1 cellular context compared by ENCODE assay signal in the genomic region with DNA sequence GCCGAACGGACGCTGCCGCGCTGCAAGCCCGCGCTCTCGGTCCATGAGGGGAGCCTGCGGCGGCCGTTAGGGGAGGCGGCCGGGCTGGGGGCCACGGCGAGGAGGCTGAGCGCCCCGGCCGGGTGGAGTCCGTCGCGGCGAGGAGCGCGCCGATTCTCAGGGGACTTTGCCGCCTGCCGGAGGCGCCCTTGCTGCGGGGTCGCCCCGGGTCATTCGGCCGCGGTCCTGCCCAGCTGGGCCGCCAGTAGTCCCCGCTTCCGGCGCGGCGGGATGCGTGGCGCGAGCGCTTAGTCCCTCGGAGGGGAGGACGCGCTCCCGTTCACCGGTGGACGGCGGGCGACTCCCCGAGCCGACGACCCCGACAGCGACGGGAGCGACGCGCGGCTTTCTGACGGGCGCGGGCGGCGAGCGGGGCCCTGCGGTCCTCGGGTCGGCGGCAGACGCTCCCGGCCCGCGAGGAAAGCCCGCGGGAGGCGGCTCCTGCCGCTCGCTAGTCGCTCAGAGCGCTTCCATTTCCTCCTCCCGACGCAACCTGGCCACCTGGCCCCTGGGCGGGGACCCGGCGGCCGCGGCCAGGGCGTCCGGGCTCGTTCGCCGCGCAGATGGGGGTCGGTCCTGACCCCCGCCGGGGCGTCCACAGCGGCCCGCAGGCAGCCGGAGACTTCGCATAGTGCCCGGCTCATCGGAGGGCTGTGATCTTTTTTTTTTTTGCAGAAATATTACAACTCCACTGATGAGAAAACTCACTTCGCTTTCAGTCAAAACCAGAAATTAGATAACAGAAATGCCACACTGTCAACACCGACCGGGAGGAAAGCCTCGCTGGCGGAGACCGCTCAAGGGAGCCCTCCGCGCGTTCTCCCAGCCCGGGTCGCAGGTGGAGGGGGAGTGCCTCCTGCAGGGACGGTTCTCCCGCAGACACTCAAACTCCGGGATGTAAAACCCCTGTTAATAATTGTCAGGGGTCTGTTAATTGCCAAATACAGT.
A peak's percentile ranks its signal among the peaks of the same experiment; 100 is the strongest.
TF ChIP-seq lines count a peak whose summit lies in the region.

No MANE protein-coding gene starts in this region.

TF ChIP-seq in HepG2, 621 proteins besides CTCF, POLR2A, EP300 and RAD21 (continued from another document and continues in another):
- TF ChIP-seq, protein P1, sequence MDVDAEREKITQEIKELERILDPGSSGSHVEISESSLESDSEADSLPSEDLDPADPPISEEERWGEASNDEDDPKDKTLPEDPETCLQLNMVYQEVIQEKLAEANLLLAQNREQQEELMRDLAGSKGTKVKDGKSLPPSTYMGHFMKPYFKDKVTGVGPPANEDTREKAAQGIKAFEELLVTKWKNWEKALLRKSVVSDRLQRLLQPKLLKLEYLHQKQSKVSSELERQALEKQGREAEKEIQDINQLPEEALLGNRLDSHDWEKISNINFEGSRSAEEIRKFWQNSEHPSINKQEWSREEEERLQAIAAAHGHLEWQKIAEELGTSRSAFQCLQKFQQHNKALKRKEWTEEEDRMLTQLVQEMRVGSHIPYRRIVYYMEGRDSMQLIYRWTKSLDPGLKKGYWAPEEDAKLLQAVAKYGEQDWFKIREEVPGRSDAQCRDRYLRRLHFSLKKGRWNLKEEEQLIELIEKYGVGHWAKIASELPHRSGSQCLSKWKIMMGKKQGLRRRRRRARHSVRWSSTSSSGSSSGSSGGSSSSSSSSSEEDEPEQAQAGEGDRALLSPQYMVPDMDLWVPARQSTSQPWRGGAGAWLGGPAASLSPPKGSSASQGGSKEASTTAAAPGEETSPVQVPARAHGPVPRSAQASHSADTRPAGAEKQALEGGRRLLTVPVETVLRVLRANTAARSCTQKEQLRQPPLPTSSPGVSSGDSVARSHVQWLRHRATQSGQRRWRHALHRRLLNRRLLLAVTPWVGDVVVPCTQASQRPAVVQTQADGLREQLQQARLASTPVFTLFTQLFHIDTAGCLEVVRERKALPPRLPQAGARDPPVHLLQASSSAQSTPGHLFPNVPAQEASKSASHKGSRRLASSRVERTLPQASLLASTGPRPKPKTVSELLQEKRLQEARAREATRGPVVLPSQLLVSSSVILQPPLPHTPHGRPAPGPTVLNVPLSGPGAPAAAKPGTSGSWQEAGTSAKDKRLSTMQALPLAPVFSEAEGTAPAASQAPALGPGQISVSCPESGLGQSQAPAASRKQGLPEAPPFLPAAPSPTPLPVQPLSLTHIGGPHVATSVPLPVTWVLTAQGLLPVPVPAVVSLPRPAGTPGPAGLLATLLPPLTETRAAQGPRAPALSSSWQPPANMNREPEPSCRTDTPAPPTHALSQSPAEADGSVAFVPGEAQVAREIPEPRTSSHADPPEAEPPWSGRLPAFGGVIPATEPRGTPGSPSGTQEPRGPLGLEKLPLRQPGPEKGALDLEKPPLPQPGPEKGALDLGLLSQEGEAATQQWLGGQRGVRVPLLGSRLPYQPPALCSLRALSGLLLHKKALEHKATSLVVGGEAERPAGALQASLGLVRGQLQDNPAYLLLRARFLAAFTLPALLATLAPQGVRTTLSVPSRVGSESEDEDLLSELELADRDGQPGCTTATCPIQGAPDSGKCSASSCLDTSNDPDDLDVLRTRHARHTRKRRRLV (CRISPR knock-in tag; IDR thresholded peaks at IDR 0.05), result no peak
- peak; percentile 56; the same call in 1 of the 2 replicates for TF ChIP-seq ARNT2 (CRISPR knock-in tag; IDR thresholded peaks at IDR 0.05; ENCODE audit: low read depth)
- 0 out of 2 replicates have a peak, but pooled peaks have one; percentile 29 for TF ChIP-seq ZBTB21 (CRISPR knock-in tag; IDR thresholded peaks at IDR 0.05)
- TF ChIP-seq, protein P2, sequence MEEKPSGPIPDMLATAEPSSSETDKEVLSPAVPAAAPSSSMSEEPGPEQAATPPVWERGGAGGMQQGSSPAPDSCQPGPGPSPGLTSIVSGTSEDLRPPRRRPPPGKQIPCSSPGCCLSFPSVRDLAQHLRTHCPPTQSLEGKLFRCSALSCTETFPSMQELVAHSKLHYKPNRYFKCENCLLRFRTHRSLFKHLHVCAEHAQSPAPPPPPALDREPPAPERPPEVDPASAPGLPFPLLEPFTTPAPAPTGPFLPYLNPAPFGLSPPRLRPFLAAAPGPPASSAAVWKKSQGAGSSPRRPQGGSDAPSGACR (CRISPR knock-in tag; IDR thresholded peaks at IDR 0.05), result 0 out of 2 replicates have a peak, but pooled peaks have one; percentile 25
- TF ChIP-seq NCOR1 (IDR thresholded peaks at IDR 0.05; ENCODE audit: borderline replicate concordance, low read length), result no peak
- peak; percentile 63 for TF ChIP-seq SAP130 (CRISPR knock-in tag; IDR thresholded peaks at IDR 0.05; ENCODE audit: low read depth)
- TF ChIP-seq, protein P3, sequence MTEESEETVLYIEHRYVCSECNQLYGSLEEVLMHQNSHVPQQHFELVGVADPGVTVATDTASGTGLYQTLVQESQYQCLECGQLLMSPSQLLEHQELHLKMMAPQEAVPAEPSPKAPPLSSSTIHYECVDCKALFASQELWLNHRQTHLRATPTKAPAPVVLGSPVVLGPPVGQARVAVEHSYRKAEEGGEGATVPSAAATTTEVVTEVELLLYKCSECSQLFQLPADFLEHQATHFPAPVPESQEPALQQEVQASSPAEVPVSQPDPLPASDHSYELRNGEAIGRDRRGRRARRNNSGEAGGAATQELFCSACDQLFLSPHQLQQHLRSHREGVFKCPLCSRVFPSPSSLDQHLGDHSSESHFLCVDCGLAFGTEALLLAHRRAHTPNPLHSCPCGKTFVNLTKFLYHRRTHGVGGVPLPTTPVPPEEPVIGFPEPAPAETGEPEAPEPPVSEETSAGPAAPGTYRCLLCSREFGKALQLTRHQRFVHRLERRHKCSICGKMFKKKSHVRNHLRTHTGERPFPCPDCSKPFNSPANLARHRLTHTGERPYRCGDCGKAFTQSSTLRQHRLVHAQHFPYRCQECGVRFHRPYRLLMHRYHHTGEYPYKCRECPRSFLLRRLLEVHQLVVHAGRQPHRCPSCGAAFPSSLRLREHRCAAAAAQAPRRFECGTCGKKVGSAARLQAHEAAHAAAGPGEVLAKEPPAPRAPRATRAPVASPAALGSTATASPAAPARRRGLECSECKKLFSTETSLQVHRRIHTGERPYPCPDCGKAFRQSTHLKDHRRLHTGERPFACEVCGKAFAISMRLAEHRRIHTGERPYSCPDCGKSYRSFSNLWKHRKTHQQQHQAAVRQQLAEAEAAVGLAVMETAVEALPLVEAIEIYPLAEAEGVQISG (CRISPR knock-in tag; IDR thresholded peaks at IDR 0.05), result peak; percentile 60
- peak; percentile 41 for TF ChIP-seq YEATS4 (CRISPR knock-in tag; IDR thresholded peaks at IDR 0.05; ENCODE audit: borderline replicate concordance)
- TF ChIP-seq, protein P4, sequence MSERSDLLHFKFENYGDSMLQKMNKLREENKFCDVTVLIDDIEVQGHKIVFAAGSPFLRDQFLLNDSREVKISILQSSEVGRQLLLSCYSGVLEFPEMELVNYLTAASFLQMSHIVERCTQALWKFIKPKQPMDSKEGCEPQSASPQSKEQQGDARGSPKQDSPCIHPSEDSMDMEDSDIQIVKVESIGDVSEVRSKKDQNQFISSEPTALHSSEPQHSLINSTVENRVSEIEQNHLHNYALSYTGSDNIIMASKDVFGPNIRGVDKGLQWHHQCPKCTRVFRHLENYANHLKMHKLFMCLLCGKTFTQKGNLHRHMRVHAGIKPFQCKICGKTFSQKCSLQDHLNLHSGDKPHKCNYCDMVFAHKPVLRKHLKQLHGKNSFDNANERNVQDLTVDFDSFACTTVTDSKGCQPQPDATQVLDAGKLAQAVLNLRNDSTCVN (CRISPR knock-in tag; IDR thresholded peaks at IDR 0.05; ENCODE audit: borderline replicate concordance), result no peak
- TF ChIP-seq POLR2AphosphoS5 (IDR thresholded peaks at IDR 0.05; ENCODE audit: low read depth, low read length), result peak; percentile 43
- TF ChIP-seq KDM4B (CRISPR knock-in tag; IDR thresholded peaks at IDR 0.05), result peak; percentile 47; the same call in 1 of the 2 replicates
- TF ChIP-seq THAP11 (CRISPR knock-in tag; IDR thresholded peaks at IDR 0.05), result peak; percentile 14
- TF ChIP-seq KDM2A (CRISPR knock-in tag; IDR thresholded peaks at IDR 0.05; ENCODE audit: borderline replicate concordance, low read depth), result peak; percentile 28
- peak; percentile 48; the same call in 1 of the 3 replicates for TF ChIP-seq MXI1 (IDR thresholded peaks at IDR 0.05; ENCODE audit: borderline replicate concordance, low read depth, low read length)
- TF ChIP-seq ZNF776 (CRISPR knock-in tag; IDR thresholded peaks at IDR 0.05), result peak; percentile 38; the same call in 1 of the 2 replicates
- TF ChIP-seq MYC (CRISPR knock-in tag; IDR thresholded peaks at IDR 0.05; ENCODE audit: borderline replicate concordance), result peak; percentile 80
- TF ChIP-seq ZZZ3 (CRISPR knock-in tag; IDR thresholded peaks at IDR 0.05; ENCODE audit: borderline replicate concordance), result no peak
- TF ChIP-seq, protein P5, sequence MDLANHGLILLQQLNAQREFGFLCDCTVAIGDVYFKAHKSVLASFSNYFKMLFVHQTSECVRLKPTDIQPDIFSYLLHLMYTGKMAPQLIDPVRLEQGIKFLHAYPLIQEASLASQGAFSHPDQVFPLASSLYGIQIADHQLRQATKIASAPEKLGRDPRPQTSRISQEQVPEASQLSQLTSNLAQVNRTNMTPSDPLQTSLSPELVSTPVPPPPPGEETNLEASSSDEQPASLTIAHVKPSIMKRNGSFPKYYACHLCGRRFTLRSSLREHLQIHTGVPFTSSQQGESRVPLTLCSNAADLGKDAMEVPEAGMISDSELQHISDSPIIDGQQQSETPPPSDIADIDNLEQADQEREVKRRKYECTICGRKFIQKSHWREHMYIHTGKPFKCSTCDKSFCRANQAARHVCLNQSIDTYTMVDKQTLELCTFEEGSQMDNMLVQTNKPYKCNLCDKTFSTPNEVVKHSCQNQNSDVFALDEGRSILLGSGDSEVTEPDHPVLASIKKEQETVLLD (CRISPR knock-in tag; IDR thresholded peaks at IDR 0.05; ENCODE audit: low read depth), result peak; percentile 75; the same call in 1 of the 2 replicates
- TF ChIP-seq SIX1 (CRISPR knock-in tag; IDR thresholded peaks at IDR 0.05; ENCODE audit: borderline replicate concordance), result no peak
- TF ChIP-seq CHCHD3 (CRISPR knock-in tag; IDR thresholded peaks at IDR 0.05), result 0 out of 2 replicates have a peak, but pooled peaks have one; percentile 63
- TF ChIP-seq HNRNPK (IDR thresholded peaks at IDR 0.05; ENCODE audit: low read depth, low read length, poor library complexity, severe bottlenecking), result peak; percentile 29
- no peak for TF ChIP-seq ZNF33A (CRISPR knock-in tag; IDR thresholded peaks at IDR 0.05; ENCODE audit: borderline replicate concordance)
- peak in 1 of 2 experiments; percentile 71; a peak in 3 of 4 replicates for TF ChIP-seq NR2F1 (CRISPR knock-in tag; IDR thresholded peaks at IDR 0.05)
- 0 out of 2 replicates have a peak, but pooled peaks have one; percentile 6 for TF ChIP-seq NFKBIZ (CRISPR knock-in tag; IDR thresholded peaks at IDR 0.05)
- TF ChIP-seq, protein P6, sequence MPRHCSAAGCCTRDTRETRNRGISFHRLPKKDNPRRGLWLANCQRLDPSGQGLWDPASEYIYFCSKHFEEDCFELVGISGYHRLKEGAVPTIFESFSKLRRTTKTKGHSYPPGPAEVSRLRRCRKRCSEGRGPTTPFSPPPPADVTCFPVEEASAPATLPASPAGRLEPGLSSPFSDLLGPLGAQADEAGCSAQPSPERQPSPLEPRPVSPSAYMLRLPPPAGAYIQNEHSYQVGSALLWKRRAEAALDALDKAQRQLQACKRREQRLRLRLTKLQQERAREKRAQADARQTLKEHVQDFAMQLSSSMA (CRISPR knock-in tag; IDR thresholded peaks at IDR 0.05), result no peak
- TF ChIP-seq ZSCAN21 (CRISPR knock-in tag; IDR thresholded peaks at IDR 0.05; ENCODE audit: borderline replicate concordance), result peak; percentile 70; the same call in 1 of the 2 replicates
- TF ChIP-seq, protein P7, sequence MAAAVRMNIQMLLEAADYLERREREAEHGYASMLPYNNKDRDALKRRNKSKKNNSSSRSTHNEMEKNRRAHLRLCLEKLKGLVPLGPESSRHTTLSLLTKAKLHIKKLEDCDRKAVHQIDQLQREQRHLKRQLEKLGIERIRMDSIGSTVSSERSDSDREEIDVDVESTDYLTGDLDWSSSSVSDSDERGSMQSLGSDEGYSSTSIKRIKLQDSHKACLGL (CRISPR knock-in tag; IDR thresholded peaks at IDR 0.05), result peak; percentile 40; the same call in 1 of the 2 replicates
- TF ChIP-seq GABPB1 (CRISPR knock-in tag; IDR thresholded peaks at IDR 0.05), result peak; percentile 85
- 0 out of 2 replicates have a peak, but pooled peaks have one; percentile 33 for TF ChIP-seq ZSCAN12 (CRISPR knock-in tag; IDR thresholded peaks at IDR 0.05)
- TF ChIP-seq ZNF777 (CRISPR knock-in tag; IDR thresholded peaks at IDR 0.05), result peak; percentile 87
- TF ChIP-seq ZNF883 (CRISPR knock-in tag; IDR thresholded peaks at IDR 0.05; ENCODE audit: not compliant biosample characterization), result peak; percentile 36
- peak; percentile 19; the same call in 1 of the 2 replicates for TF ChIP-seq STAG1 (CRISPR knock-in tag; IDR thresholded peaks at IDR 0.05)
- TF ChIP-seq ADNP (CRISPR knock-in tag; IDR thresholded peaks at IDR 0.05), result peak; percentile 16; the same call in 1 of the 2 replicates
- TF ChIP-seq, protein P8, sequence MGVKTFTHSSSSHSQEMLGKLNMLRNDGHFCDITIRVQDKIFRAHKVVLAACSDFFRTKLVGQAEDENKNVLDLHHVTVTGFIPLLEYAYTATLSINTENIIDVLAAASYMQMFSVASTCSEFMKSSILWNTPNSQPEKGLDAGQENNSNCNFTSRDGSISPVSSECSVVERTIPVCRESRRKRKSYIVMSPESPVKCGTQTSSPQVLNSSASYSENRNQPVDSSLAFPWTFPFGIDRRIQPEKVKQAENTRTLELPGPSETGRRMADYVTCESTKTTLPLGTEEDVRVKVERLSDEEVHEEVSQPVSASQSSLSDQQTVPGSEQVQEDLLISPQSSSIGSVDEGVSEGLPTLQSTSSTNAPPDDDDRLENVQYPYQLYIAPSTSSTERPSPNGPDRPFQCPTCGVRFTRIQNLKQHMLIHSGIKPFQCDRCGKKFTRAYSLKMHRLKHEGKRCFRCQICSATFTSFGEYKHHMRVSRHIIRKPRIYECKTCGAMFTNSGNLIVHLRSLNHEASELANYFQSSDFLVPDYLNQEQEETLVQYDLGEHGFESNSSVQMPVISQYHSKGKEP (CRISPR knock-in tag; IDR thresholded peaks at IDR 0.05), result peak; percentile 28; the same call in 1 of the 2 replicates
- no peak for TF ChIP-seq ZNF180 (CRISPR knock-in tag; IDR thresholded peaks at IDR 0.05; ENCODE audit: borderline replicate concordance, low read depth)
- TF ChIP-seq ZNF253 (CRISPR knock-in tag; IDR thresholded peaks at IDR 0.05; ENCODE audit: borderline replicate concordance), result 0 out of 2 replicates have a peak, but pooled peaks have one; percentile 53
- TF ChIP-seq, protein P9, sequence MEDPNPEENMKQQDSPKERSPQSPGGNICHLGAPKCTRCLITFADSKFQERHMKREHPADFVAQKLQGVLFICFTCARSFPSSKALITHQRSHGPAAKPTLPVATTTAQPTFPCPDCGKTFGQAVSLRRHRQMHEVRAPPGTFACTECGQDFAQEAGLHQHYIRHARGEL (CRISPR knock-in tag; IDR thresholded peaks at IDR 0.05), result no peak
- TF ChIP-seq ZMYM4 (CRISPR knock-in tag; IDR thresholded peaks at IDR 0.05), result 0 out of 2 replicates have a peak, but pooled peaks have one; percentile 48
- peak; percentile 68 for TF ChIP-seq RNF2 (conservative IDR thresholded peaks at IDR 0.05; ENCODE audit: low read depth)
- 0 out of 2 replicates have a peak, but pooled peaks have one; percentile 69 for TF ChIP-seq ZNF790 (CRISPR knock-in tag; IDR thresholded peaks at IDR 0.05; ENCODE audit: borderline replicate concordance)
- TF ChIP-seq MAF1 (CRISPR knock-in tag; IDR thresholded peaks at IDR 0.05; ENCODE audit: borderline replicate concordance), result 0 out of 2 replicates have a peak, but pooled peaks have one; percentile 1
- TF ChIP-seq RXRB (CRISPR knock-in tag; IDR thresholded peaks at IDR 0.05; ENCODE audit: borderline replicate concordance), result peak; percentile 72; the same call in 1 of the 2 replicates
- TF ChIP-seq SPEN (CRISPR knock-in tag; IDR thresholded peaks at IDR 0.05; ENCODE audit: low read depth), result peak; percentile 47; the same call in 1 of the 2 replicates
